In genomic region chr3:9843715-9844438, GRCh38 we compare ENCODE assay signal across 8 cellular contexts. TPM values are rescaled to one million over a fixed set of nuclear protein-coding genes. Genes with fewer than 3 reads are reported as not detected.
DNase-seq lines count a peak whose midpoint lies in the region; ATAC-seq and TF ChIP-seq lines count a peak whose summit lies in the region.

Gene RPUSD3 (minus strand): TSS chr3:9844008. CDS start chr3:9843990, 18 bp downstream.

- H3K4me1 ChIP-seq in heart right ventricle = peaks cover 0 to 18% (median 10%) of the 10 kb centered on the region in 9 donors
- H3K4me1 ChIP-seq in upper lobe of right lung = peaks cover 15% of the 10 kb centered on the region

- no peaks in the 10 kb centered on the region for H3K27me3 ChIP-seq in heart right ventricle
- H3K27me3 ChIP-seq in upper lobe of right lung = no peaks in the 10 kb centered on the region

- WGBS in heart right ventricle, 2 donors = 0 to 1% methylated on average over 42 of the region's 42 CpGs

- H3K4me3 ChIP-seq in GM12865 (ENCODE audit: low read depth, low read length) = peak within 1 kb of the TSS; percentile 92
- H3K4me3 ChIP-seq in heart right ventricle = peak within 1 kb of the TSS; percentile 62 to 87 (median 76)
- H3K4me3 ChIP-seq in upper lobe of right lung = peak within 1 kb of the TSS; percentile 93

- DNase-seq in GM12865 (ENCODE audit: low read depth) = peak; percentile 98
- DNase-seq in NCI-H1417 treated with DMSO at 0.1 percent for 48 hours (lab: John Stamatoyannopoulos, UW) = peak; percentile 32
- peak; percentile 88 for DNase-seq in amniotic epithelial cell (ENCODE audit: low read depth)
- peak; percentile 99 for DNase-seq in heart right ventricle
- DNase-seq in posterior vena cava (ENCODE audit: low spot score) = peak; percentile 100
- peak; percentile 98 for DNase-seq in upper lobe of right lung

- H3K9me3 ChIP-seq in heart right ventricle (no peaks in the 10 kb centered on the region), upper lobe of right lung (no peaks in the 10 kb centered on the region)

- peaks cover 0 to 34% (median 8%) of the 10 kb centered on the region in 9 donors for H3K36me3 ChIP-seq in heart right ventricle
- peaks cover 31% of the 10 kb centered on the region for H3K36me3 ChIP-seq in upper lobe of right lung

- intact Hi-C loops in T-helper 1 cell treated with Interleukin-12 subunit alpha and Interleukin-12 subunit beta and Interleukin-4 antibody, amounts not matched to agents 30 ng/mL and 1 ng/mL, for 36 hours (cut with micrococcal nuclease) = loop anchor here (1.0 to 10.0 kb wide), 16 partner anchors 35 to 1429 kb away; partner anchors contain the start of genes ARPC4, ATG7, BRK1 and BRPF1
- intact Hi-C loops in heart right ventricle (cut with DNase I) (loop anchor here in 3 of 10 donors (5.0 to 10.0 kb wide), 4 partner anchors 71 to 181 kb away; partner anchors contain the start of genes IL17RC (in 2 of the 3) and FANCD2 (in 1 of the 3)), posterior vena cava (cut with DNase I) (loop anchor here in 1 of 2 donors (5.0 kb wide), 1 partner anchor 73 kb away; the partner anchor contains the start of gene IL17RC), upper lobe of right lung (cut with DNase I) (no loop called here)

- ATAC-seq in HG02759 (IDR thresholded peaks at IDR 0.05; ENCODE audit: unreplicated experiment) (peak; percentile 97), heart right ventricle (peak; percentile 98 to 100 (median 100)), upper lobe of right lung (peak; percentile 99)

- TF ChIP-seq CTCF in GM12865 (IDR thresholded peaks at IDR 0.05; ENCODE audit: insufficient read depth, low read depth, low read length, missing control alignments) = no peak
- no peak for TF ChIP-seq CTCF in heart right ventricle (IDR thresholded peaks at IDR 0.05)
- no peak for TF ChIP-seq CTCF in upper lobe of right lung (IDR thresholded peaks at IDR 0.05)

- H3K27ac ChIP-seq in heart right ventricle (peak within 1 kb of the TSS; percentile 68 to 90 (median 82)), upper lobe of right lung (peak within 1 kb of the TSS; percentile 80)

RNA-seq across cellular contexts. Expression of gene RPUSD3, which starts in this region (rescaled TPM):
- 51.9 and 53.8 TPM in 2 replicates for total RNA-seq in T-helper 1 cell treated with Interleukin-12 subunit alpha and Interleukin-12 subunit beta and Interleukin-4 antibody, amounts not matched to agents 30 ng/mL and 1 ng/mL, for 36 hours
- 10 to 100 TPM; 26.4 to 42.3 (median 29.4) TPM for total RNA-seq in heart right ventricle
- polyA plus RNA-seq in heart right ventricle = 10 to 100 TPM; 43.4 to 45.7 TPM
- 10 to 100 TPM; 18.2 to 20.0 TPM for total RNA-seq in posterior vena cava
- total RNA-seq in upper lobe of right lung = 27.7 TPM

Comparison
In these comparisons a context has a peak if more than half of its experiments do, and no peak if none do; other contexts are left out.
1. Peak in every context shown above with its lines: DNase-seq, ATAC-seq, H3K4me3 ChIP-seq and H3K27ac ChIP-seq.
2. DNase-seq: peak in every context shown above with its lines; median percentile 100 in posterior vena cava; 99 in heart right ventricle; 98 in GM12865; 98 in upper lobe of right lung; 88 in amniotic epithelial cell; 32 in NCI-H1417 treated with DMSO at 0.1 percent for 48 hours.